ENCODE assay signal across 22 cellular contexts in genomic region chrX:11528623-11529022, GRCh38.
"Had no signal": no experiment of that assay in that cellular context is flagged by ENCODE, and none has a peak within 500 bp of the region (broad histone marks: within the 10 kb centered on the region; RNA-seq: fewer than 3 reads in every experiment).

No MANE protein-coding gene starts in this region.

- H3K4me1 ChIP-seq: body of pancreas, lower lobe of right lung, right atrium auricular region had no signal

- H3K27me3 ChIP-seq: body of pancreas, esophagus muscularis mucosa, right atrium auricular region had no signal

- H3K4me3 ChIP-seq: body of pancreas, coronary artery, esophagus muscularis mucosa, lower lobe of right lung, right atrium auricular region, skin epidermis had no signal

- ATAC-seq: activated CD8-positive, alpha-beta T cell treated with anti-CD3 and anti-CD28 coated beads, Interleukin-2, amount 10 ng/mL, durations not matched to agents 7 days and 5 days; activated naive CD4-positive, alpha-beta T cell treated with anti-CD3 and anti-CD28 coated beads, Interleukin-2, amount 50 U/mL, for 72 hours; body of pancreas; lower lobe of right lung had no signal

- H3K9me3 ChIP-seq: body of pancreas, esophagus muscularis mucosa, lower lobe of right lung, right atrium auricular region had no signal

- H3K36me3 ChIP-seq: esophagus muscularis mucosa, lower lobe of right lung, right atrium auricular region had no signal

- H3K27ac ChIP-seq: body of pancreas, coronary artery, esophagus muscularis mucosa, lower lobe of right lung, right atrium auricular region, skin epidermis had no signal

- DNase-seq: activated B cell treated with CpG ODN at 0.5 μM for 24 hours; activated CD4-positive, alpha-beta T cell treated with anti-CD3 and anti-CD28 coated beads for 48 hours; activated CD8-positive, alpha-beta memory T cell treated with anti-CD3 and anti-CD28 coated beads, Interleukin-2, amount 50 U/mL, for 4 hours; activated CD8-positive, alpha-beta T cell treated with anti-CD3 and anti-CD28 coated beads, Interleukin-2, amount 10 ng/mL, durations not matched to agents 7 days and 5 days; activated gamma-delta T cell; activated T-cell treated with anti-CD3 and anti-CD28 coated beads, Interleukin-2, amount 50 U/mL, for 48 hours; amygdala; body of pancreas; caudate nucleus; hypothalamus; lower lobe of right lung; nucleus accumbens; posterior cingulate gyrus; stimulated activated CD4-positive, alpha-beta T cell treated with anti-CD3 and anti-CD28 coated beads, Interleukin-15, amount 100 ng/mL, for 24 hours; stimulated activated CD4-positive, alpha-beta T cell treated with anti-CD3 and anti-CD28 coated beads, Interleukin-4, amount 100 ng/mL, for 24 hours; stimulated activated naive CD4-positive, alpha-beta T cell treated with Interleukin-2 at 50 U/mL for 16 hours; substantia nigra had no signal
